ENCODE assay signal across 20 cellular contexts in genomic region chr3:195120199-195120556, GRCh38.
DNase-seq lines count a peak whose midpoint lies in the region; ATAC-seq and TF ChIP-seq lines count a peak whose summit lies in the region.
"Had no signal": no experiment of that assay in that cellular context is flagged by ENCODE, and none has a peak within 500 bp of the region (broad histone marks: within the 10 kb centered on the region; RNA-seq: fewer than 3 reads in every experiment).

No MANE protein-coding gene starts in this region.

- DNase-seq in PC-3 = no peak
- DNase-seq in esophagus muscularis mucosa (ENCODE audit: extremely low spot score) = no peak
- DNase-seq in retina = no peak
- DNase-seq in GM10248 (ENCODE audit: extremely low spot score) = no peak
- no peak for DNase-seq in activated naive CD4-positive, alpha-beta T cell treated with Interleukin-2 at 50 U/mL for 16 hours
- DNase-seq: activated CD4-positive, alpha-beta T cell treated with anti-CD3 and anti-CD28 coated beads, Interleukin-2, amount 10 ng/mL, durations not matched to agents 24 days and 14 days; activated naive CD4-positive, alpha-beta T cell treated with anti-CD3 and anti-CD28 coated beads, Interleukin-2, amount 10 ng/mL, durations not matched to agents 7 days and 5 days; AML-193; GF-D8; kidney; mucosa of descending colon; NCI-H146; stimulated activated CD4-positive, alpha-beta T cell treated with anti-CD3 and anti-CD28 coated beads, Interleukin-12 subunit alpha, Interleukin-12 subunit beta, amount 100 ng/mL, for 4 hours; stimulated activated naive CD4-positive, alpha-beta T cell; T-helper 9 cell had no signal

- TF ChIP-seq EP300 in esophagus muscularis mucosa (IDR thresholded peaks at IDR 0.05) = no peak

- H3K27ac ChIP-seq in BLaER1 (no peak overlapping the region), PC-3 (ENCODE audit: low read length) (peak overlapping the region; percentile 81), esophagus muscularis mucosa (replicated peaks in 1 of 4) (peak overlapping the region in 3 of 4 donors; percentile 0 to 36 (median 5)), rectal smooth muscle tissue (ENCODE audit: low read depth, low read length) (peak overlapping the region; percentile 6)
- H3K27ac ChIP-seq: parathyroid adenoma had no signal

- no peak for ATAC-seq in PC-3
- ATAC-seq in GM19324 (IDR thresholded peaks at IDR 0.05; ENCODE audit: low FRiP score, unreplicated experiment) = no peak
- ATAC-seq: esophagus mucosa, mucosa of descending colon had no signal

- H3K4me3 ChIP-seq in BLaER1 = no peak overlapping the region
- no peak overlapping the region for H3K4me3 ChIP-seq in PC-3 (ENCODE audit: low read length)
- no peak overlapping the region for H3K4me3 ChIP-seq in esophagus muscularis mucosa
- no peak overlapping the region for H3K4me3 ChIP-seq in rectal smooth muscle tissue (ENCODE audit: low read length)
- H3K4me3 ChIP-seq: mucosa of descending colon had no signal

- H3K4me2 ChIP-seq in BLaER1 (peak overlapping the region; percentile 31; the same call in 1 of the 2 replicates), PC-3 (ENCODE audit: low read length) (no peak overlapping the region)

- no peaks in the 10 kb centered on the region for H3K79me2 ChIP-seq in PC-3 (ENCODE audit: low read length)

- TF ChIP-seq POLR2A in esophagus muscularis mucosa (IDR thresholded peaks at IDR 0.05; ENCODE audit: low read depth) = no peak

- 100% methylated on average over 2 of the region's 2 CpGs for WGBS in esophagus muscularis mucosa

- POLR2A ChIA-PET in PC-3 (lab: Charles Lee; ENCODE audit: unreplicated experiment) (interaction anchor here (0.5 kb wide), 1 partner anchor 111 kb away, joined by 4 read pairs; no protein-coding TSS in a partner anchor), GM10248 (lab: Yijun Ruan, JAX) (no interaction called here)

- H3K4me1 ChIP-seq in BLaER1 (peaks cover 87% of the 10 kb centered on the region), PC-3 (ENCODE audit: insufficient read depth, low read length) (peaks cover 26% of the 10 kb centered on the region), esophagus muscularis mucosa (peaks cover 5 to 31% (median 18%) of the 10 kb centered on the region in 4 donors), rectal smooth muscle tissue (ENCODE audit: control insufficient read depth, insufficient read depth, low read length) (peaks cover 3% of the 10 kb centered on the region)

- H3K9ac ChIP-seq in BLaER1 (no peak overlapping the region), PC-3 (ENCODE audit: low read length) (no peak overlapping the region), rectal smooth muscle tissue (ENCODE audit: low read length) (no peak overlapping the region)
- H3K9ac ChIP-seq: parathyroid adenoma had no signal

- H3K9me3 ChIP-seq in BLaER1 (no peaks in the 10 kb centered on the region), PC-3 (ENCODE audit: low read length) (no peaks in the 10 kb centered on the region), esophagus muscularis mucosa (no peaks in the 10 kb centered on the region)
- H3K9me3 ChIP-seq: mucosa of descending colon had no signal

- H4K20me1 ChIP-seq in BLaER1 (0 out of 2 replicates have a peak, but pooled peaks cover 5% of the 10 kb centered on the region), PC-3 (ENCODE audit: low read length) (no peaks in the 10 kb centered on the region)

- no peaks in the 10 kb centered on the region for H3K9me2 ChIP-seq in PC-3 (replicated peaks; ENCODE audit: low read length)

- intact Hi-C loops in PC-3 (cut with micrococcal nuclease) (no loop called here), esophagus muscularis mucosa (cut with DNase I) (no loop called here)

- H3F3A ChIP-seq in PC-3 (ENCODE audit: low read length, unreplicated experiment) = no peaks in the 10 kb centered on the region

- CTCF ChIA-PET in PC-3 (lab: Charles Lee) (no interaction called here), GM10248 (lab: Yijun Ruan, JAX) (interaction anchor here (1.2 to 9.8 kb wide), 6 partner anchors 10 to 437 kb away, joined by 3 to 78 read pairs (median 7); no protein-coding TSS in a partner anchor)

- TF ChIP-seq CTCF in PC-3 (conservative IDR thresholded peaks at IDR 0.05; ENCODE audit: low read depth, low read length) = no peak
- TF ChIP-seq CTCF in esophagus muscularis mucosa (IDR thresholded peaks at IDR 0.05) = no peak
- no peak for TF ChIP-seq CTCF in GM10248 (IDR thresholded peaks at IDR 0.05; ENCODE audit: control extremely low read depth, extremely low read depth, low read depth, missing control alignments)

- BruUV-seq in PC-3 (replicated peaks; lab: Mats Ljungman, UMichigan) = no TSS peak

- H3K36me3 ChIP-seq in BLaER1 (no peaks in the 10 kb centered on the region), PC-3 (ENCODE audit: low read depth, low read length) (no peaks in the 10 kb centered on the region), esophagus muscularis mucosa (no peaks in the 10 kb centered on the region), rectal smooth muscle tissue (ENCODE audit: control insufficient read depth, insufficient read depth, low read length) (no peaks in the 10 kb centered on the region)

- no peaks in the 10 kb centered on the region for H3K27me3 ChIP-seq in BLaER1
- H3K27me3 ChIP-seq in PC-3 (ENCODE audit: low read length) = no peaks in the 10 kb centered on the region
- H3K27me3 ChIP-seq in esophagus muscularis mucosa = no peaks in the 10 kb centered on the region
- H3K27me3 ChIP-seq in rectal smooth muscle tissue (ENCODE audit: control insufficient read depth, insufficient read depth, low read length) = no peaks in the 10 kb centered on the region

- no peak overlapping the region for H2AFZ ChIP-seq in PC-3 (ENCODE audit: low read length)
- H2AFZ ChIP-seq: parathyroid adenoma had no signal
